7 cellular contexts compared by ENCODE assay signal in genomic region chr5:147822686-147823491, GRCh38. TPM values are rescaled to one million over a fixed set of nuclear protein-coding genes. Genes with fewer than 3 reads are reported as not detected.
DNase-seq lines count a peak whose midpoint lies in the region; ATAC-seq, FAIRE-seq and TF ChIP-seq lines count a peak whose summit lies in the region.

No MANE protein-coding gene starts in this region.

- no peaks in the 10 kb centered on the region for H3K36me3 Mint-ChIP-seq in activated naive CD8-positive, alpha-beta T cell treated with anti-CD3 and anti-CD28 coated beads, Interleukin-2, amount 10 ng/mL, durations not matched to agents 7 days and 5 days

- no peak overlapping the region for H3K4me3 Mint-ChIP-seq in activated naive CD8-positive, alpha-beta T cell treated with anti-CD3 and anti-CD28 coated beads, Interleukin-2, amount 10 ng/mL, durations not matched to agents 7 days and 5 days

- peak; percentile 67 for TF ChIP-seq CTCF in GM10248 (IDR thresholded peaks at IDR 0.05; ENCODE audit: control extremely low read depth, extremely low read depth, low read depth, missing control alignments)

- peak; percentile 40 for FAIRE-seq in HTR-8/SVneo (lab: Jason Lieb, UNC)

- intact Hi-C loops in left cardiac atrium (cut with DNase I) = loop anchor here (2.0 to 5.0 kb wide), 2 partner anchors 194 to 196 kb away; no protein-coding TSS in a partner anchor

- H3K27me3 Mint-ChIP-seq in activated naive CD8-positive, alpha-beta T cell treated with anti-CD3 and anti-CD28 coated beads, Interleukin-2, amount 10 ng/mL, durations not matched to agents 7 days and 5 days = peaks cover 11% of the 10 kb centered on the region

- no peak overlapping the region for H3K27ac Mint-ChIP-seq in activated naive CD8-positive, alpha-beta T cell treated with anti-CD3 and anti-CD28 coated beads, Interleukin-2, amount 10 ng/mL, durations not matched to agents 7 days and 5 days

- H3K9me3 Mint-ChIP-seq in activated naive CD8-positive, alpha-beta T cell treated with anti-CD3 and anti-CD28 coated beads, Interleukin-2, amount 10 ng/mL, durations not matched to agents 7 days and 5 days = no peaks in the 10 kb centered on the region

- ATAC-seq in GM21576 (IDR thresholded peaks at IDR 0.05; ENCODE audit: unreplicated experiment) = peak; percentile 85
- peak; percentile 70 for ATAC-seq in activated naive CD8-positive, alpha-beta T cell treated with anti-CD3 and anti-CD28 coated beads, Interleukin-2, amount 10 ng/mL, durations not matched to agents 7 days and 5 days (ENCODE audit: low read depth)
- ATAC-seq in left cardiac atrium = peak; percentile 82 to 85

- CTCF ChIA-PET in GM10248 (lab: Yijun Ruan, JAX) = interaction anchor here (0.6 to 2.7 kb wide), 22 partner anchors 9 to 369 kb away, joined by 3 to 50 read pairs (median 4); partner anchors contain the start of genes JAKMIP2 and SPINK1

- peak; percentile 33 for DNase-seq in GM10248 (ENCODE audit: extremely low spot score)
- DNase-seq in HTR-8/SVneo (ENCODE audit: insufficient read length, low spot score) = peak; percentile 12
- peak; percentile 70 for DNase-seq in NOMO-1 treated with DMSO at 0.1 percent for 48 hours (lab: John Stamatoyannopoulos, UW; ENCODE audit: unreplicated experiment)
- no peak for DNase-seq in activated naive CD8-positive, alpha-beta T cell treated with anti-CD3 and anti-CD28 coated beads, Interleukin-2, amount 10 ng/mL, durations not matched to agents 7 days and 5 days
- peak; percentile 28 for DNase-seq in left cardiac atrium
- peak; percentile 74 for DNase-seq in putamen (ENCODE audit: low spot score)

- POLR2A ChIA-PET in GM10248 (lab: Yijun Ruan, JAX) = no interaction called here
- POLR2A ChIA-PET in activated naive CD8-positive, alpha-beta T cell treated with anti-CD3 and anti-CD28 coated beads, Interleukin-2, amount 10 ng/mL, durations not matched to agents 7 days and 5 days (lab: Charles Lee) = no interaction called here

- no peaks in the 10 kb centered on the region for H3K4me1 Mint-ChIP-seq in activated naive CD8-positive, alpha-beta T cell treated with anti-CD3 and anti-CD28 coated beads, Interleukin-2, amount 10 ng/mL, durations not matched to agents 7 days and 5 days

RNA-seq across cellular contexts. Expression of gene SPINK1, which starts 8.6 kb away (rescaled TPM):
- total RNA-seq in activated naive CD8-positive, alpha-beta T cell treated with anti-CD3 and anti-CD28 coated beads, Interleukin-2, amount 10 ng/mL, durations not matched to agents 7 days and 5 days = not detected
- not detected for total RNA-seq in left cardiac atrium

RNA-seq across cellular contexts. Expression of gene JAKMIP2, which starts 40.4 kb away (rescaled TPM):
- 1 to 10 TPM; 4.5 to 4.9 TPM for total RNA-seq in activated naive CD8-positive, alpha-beta T cell treated with anti-CD3 and anti-CD28 coated beads, Interleukin-2, amount 10 ng/mL, durations not matched to agents 7 days and 5 days
- under 1 TPM; 0.29 to 0.53 TPM for total RNA-seq in left cardiac atrium

RNA-seq across cellular contexts. Expression of gene SCGB3A2, which starts 55.6 kb away (rescaled TPM):
- not detected for total RNA-seq in activated naive CD8-positive, alpha-beta T cell treated with anti-CD3 and anti-CD28 coated beads, Interleukin-2, amount 10 ng/mL, durations not matched to agents 7 days and 5 days
- not detected for total RNA-seq in left cardiac atrium
